Comparison of ENCODE assay signal across 11 cellular contexts in the genomic region with DNA sequence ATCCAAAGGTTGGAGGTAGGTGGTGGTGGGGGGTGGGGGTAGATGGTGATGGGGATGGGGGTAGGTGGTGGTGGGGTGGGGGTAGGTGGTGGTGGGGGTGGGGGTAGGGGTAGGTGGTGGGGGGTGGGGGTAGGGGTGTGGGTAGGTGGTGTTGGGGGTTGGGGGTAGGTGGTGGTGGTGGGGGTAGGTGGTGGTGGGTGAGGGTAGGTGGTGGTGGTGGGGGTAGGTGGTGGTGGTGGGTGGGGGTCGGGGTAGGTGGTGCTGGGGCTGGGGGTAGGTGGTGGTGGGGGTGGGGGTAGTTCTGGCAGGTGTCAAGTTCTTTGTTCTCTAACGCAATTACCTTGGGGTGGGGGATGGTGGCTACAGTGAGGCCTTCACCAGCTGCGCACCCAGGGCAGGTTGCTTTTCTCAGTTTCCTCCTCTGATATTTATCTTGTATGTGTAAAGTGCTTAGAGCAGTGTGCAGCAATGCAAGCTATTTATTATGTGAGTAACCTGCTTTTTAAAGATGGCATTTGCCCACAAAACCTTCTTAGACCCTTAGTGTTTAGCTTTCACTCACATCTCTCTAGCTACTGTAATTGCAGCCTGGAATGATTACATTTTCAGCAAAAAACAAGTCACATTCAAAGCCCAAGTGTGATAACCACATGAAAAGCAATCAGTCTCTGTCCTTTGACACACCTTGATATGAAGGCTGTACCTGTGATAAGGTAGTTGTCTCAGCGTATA. TPM values are rescaled to one million over a fixed set of nuclear protein-coding genes. Genes with fewer than 3 reads are reported as not detected.
DNase-seq lines count a peak whose midpoint lies in the region; ATAC-seq and TF ChIP-seq lines count a peak whose summit lies in the region.
"Had no signal": no experiment of that assay in that cellular context is flagged by ENCODE, and none has a peak within 500 bp of the region (broad histone marks: within the 10 kb centered on the region; RNA-seq: fewer than 3 reads in every experiment).

No MANE protein-coding gene starts in this region.

- H3K27ac Mint-ChIP-seq in activated naive CD8-positive, alpha-beta T cell treated with anti-CD3 and anti-CD28 coated beads, Interleukin-2, amount 50 U/mL, for 24 hours: peak overlapping the region; percentile 24

- H3K4me3 Mint-ChIP-seq in activated naive CD8-positive, alpha-beta T cell treated with anti-CD3 and anti-CD28 coated beads, Interleukin-2, amount 50 U/mL, for 24 hours: no peak overlapping the region

- H3K27ac ChIP-seq in thymus (ENCODE audit: low read depth) (peak overlapping the region; percentile 81), heart right ventricle (peak overlapping the region in 1 of 10 donors; percentile 5), upper lobe of left lung (no peak overlapping the region), ovary (no peak overlapping the region)
- H3K27ac ChIP-seq: BLaER1 treated with 17β-estradiol and CSF1 and Interleukin-3, amounts not matched to agents 10 nM and 100 nM had no signal

- H3K4me1 ChIP-seq in thymus (ENCODE audit: control insufficient read depth, insufficient read depth, low read length) (peaks cover 57% of the 10 kb centered on the region), heart right ventricle (peaks cover 0 to 10% (median 0%) of the 10 kb centered on the region in 9 donors), upper lobe of left lung (no peaks in the 10 kb centered on the region), ovary (ENCODE audit: insufficient read depth) (no peaks in the 10 kb centered on the region)

- intact Hi-C loops in heart right ventricle (cut with DNase I): no loop called here
- intact Hi-C loops in ovary (cut with DNase I): no loop called here

- H3K9me3 ChIP-seq in thymus (ENCODE audit: control insufficient read depth) (no peaks in the 10 kb centered on the region), heart right ventricle (no peaks in the 10 kb centered on the region), upper lobe of left lung (no peaks in the 10 kb centered on the region), ovary (no peaks in the 10 kb centered on the region)
- H3K9me3 ChIP-seq: BLaER1 treated with 17β-estradiol and CSF1 and Interleukin-3, amounts not matched to agents 10 nM and 100 nM had no signal

- H3K4me3 ChIP-seq in thymus (ENCODE audit: low read length) (no peak overlapping the region), heart right ventricle (no peak overlapping the region), upper lobe of left lung (no peak overlapping the region), ovary (no peak overlapping the region)
- H3K4me3 ChIP-seq: BLaER1 treated with 17β-estradiol and CSF1 and Interleukin-3, amounts not matched to agents 10 nM and 100 nM had no signal

- H3K36me3 ChIP-seq in thymus (ENCODE audit: control insufficient read depth, insufficient read depth) (no peaks in the 10 kb centered on the region), heart right ventricle (no peaks in the 10 kb centered on the region), upper lobe of left lung (no peaks in the 10 kb centered on the region), ovary (no peaks in the 10 kb centered on the region)
- H3K36me3 ChIP-seq: BLaER1 treated with 17β-estradiol and CSF1 and Interleukin-3, amounts not matched to agents 10 nM and 100 nM had no signal

- TF ChIP-seq EP300 in upper lobe of left lung (IDR thresholded peaks at IDR 0.05): no peak
- no peak for TF ChIP-seq EP300 in ovary (IDR thresholded peaks at IDR 0.05)

- ATAC-seq in activated naive CD8-positive, alpha-beta T cell treated with anti-CD3 and anti-CD28 coated beads, Interleukin-2, amount 50 U/mL, for 24 hours: peak; percentile 70
- no peak for ATAC-seq in heart right ventricle
- ATAC-seq in upper lobe of left lung (ENCODE audit: low FRiP score in 2 of 2): no peak
- ATAC-seq: Right ventricle myocardium inferior had no signal

- DNase-seq in stimulated activated CD4-positive, alpha-beta T cell treated with anti-CD3 and anti-CD28 coated beads, Interleukin-15, amount 100 ng/mL, for 24 hours: peak; percentile 56
- DNase-seq in stimulated activated CD4-positive, alpha-beta T cell treated with anti-CD3 and anti-CD28 coated beads, Interleukin-4, amount 100 ng/mL, for 4 hours: no peak
- DNase-seq in NCI-H510A treated with DMSO at 0.1 percent for 48 hours (lab: John Stamatoyannopoulos, UW) (peak; percentile 55), heart right ventricle (no peak), upper lobe of left lung (no peak), ovary (no peak)
- DNase-seq in activated naive CD8-positive, alpha-beta T cell treated with anti-CD3 and anti-CD28 coated beads, Interleukin-2, amount 50 U/mL, for 24 hours: no peak
- DNase-seq: NCI-H524 had no signal

- H3K4me1 Mint-ChIP-seq in activated naive CD8-positive, alpha-beta T cell treated with anti-CD3 and anti-CD28 coated beads, Interleukin-2, amount 50 U/mL, for 24 hours: peaks cover 46% of the 10 kb centered on the region

- 4% methylated on average over 4 of the region's 4 CpGs for WGBS in thymus
- WGBS in heart right ventricle, 2 donors: 46 to 68% methylated on average over 3 to 4 of the region's 4 CpGs
- WGBS in upper lobe of left lung, 2 donors: 65 to 71% methylated on average over 3 to 4 of the region's 4 CpGs
- WGBS in ovary, 3 donors: 60 to 69% (median 60%) methylated on average over 3 to 4 of the region's 4 CpGs

- no peaks in the 10 kb centered on the region for H3K36me3 Mint-ChIP-seq in activated naive CD8-positive, alpha-beta T cell treated with anti-CD3 and anti-CD28 coated beads, Interleukin-2, amount 50 U/mL, for 24 hours (ENCODE audit: low read depth)

- no peak for TF ChIP-seq CTCF in heart right ventricle (IDR thresholded peaks at IDR 0.05)
- TF ChIP-seq CTCF in upper lobe of left lung (IDR thresholded peaks at IDR 0.05): no peak
- no peak for TF ChIP-seq CTCF in ovary (IDR thresholded peaks at IDR 0.05)

- no peaks in the 10 kb centered on the region for H3K27me3 Mint-ChIP-seq in activated naive CD8-positive, alpha-beta T cell treated with anti-CD3 and anti-CD28 coated beads, Interleukin-2, amount 50 U/mL, for 24 hours

- H3K27me3 ChIP-seq in thymus (ENCODE audit: control insufficient read depth, insufficient read depth) (no peaks in the 10 kb centered on the region), heart right ventricle (peaks cover 0 to 23% (median 16%) of the 10 kb centered on the region in 7 donors), upper lobe of left lung (peaks cover 0 to 6% (median 0%) of the 10 kb centered on the region in 4 donors), ovary (no peaks in the 10 kb centered on the region)
- H3K27me3 ChIP-seq: BLaER1 treated with 17β-estradiol and CSF1 and Interleukin-3, amounts not matched to agents 10 nM and 100 nM had no signal

- no peaks in the 10 kb centered on the region for H3K9me3 Mint-ChIP-seq in activated naive CD8-positive, alpha-beta T cell treated with anti-CD3 and anti-CD28 coated beads, Interleukin-2, amount 50 U/mL, for 24 hours

- TF ChIP-seq POLR2A in upper lobe of left lung (IDR thresholded peaks at IDR 0.05): no peak
- TF ChIP-seq POLR2A in ovary (IDR thresholded peaks at IDR 0.05): no peak

RNA-seq across cellular contexts. Expression of a gene that starts 8.2 kb away (rescaled TPM):
- polyA plus RNA-seq in thymus (54.9 TPM), heart right ventricle (100 to 1,000 TPM in 1 of 2 donors, 10 to 100 TPM in 1; 25.3 to 103 TPM), ovary (10 to 100 TPM; 11.0 to 13.5 TPM)
- total RNA-seq in heart right ventricle (10 to 100 TPM; 17.5 to 34.7 (median 24.1) TPM), upper lobe of left lung (10 to 100 TPM in 4 of 6 donors, 1 to 10 TPM in 1, not detected in 1; 9.7 to 45.0 (median 16.7) TPM), ovary (10 to 100 TPM in 1 of 7 donors, 1 to 10 TPM in 6; 4.4 to 21.9 (median 8.1) TPM)

Comparison
In these comparisons a context has a peak if more than half of its experiments do, and no peak if none do; other contexts are left out.
1. DNase-seq: peak in stimulated activated CD4-positive, alpha-beta T cell treated with anti-CD3 and anti-CD28 coated beads, Interleukin-15, amount 100 ng/mL, for 24 hours (single experiment) and NCI-H510A treated with DMSO at 0.1 percent for 48 hours (single experiment); none in stimulated activated CD4-positive, alpha-beta T cell treated with anti-CD3 and anti-CD28 coated beads, Interleukin-4, amount 100 ng/mL, for 4 hours (0 of 2), activated naive CD8-positive, alpha-beta T cell treated with anti-CD3 and anti-CD28 coated beads, Interleukin-2, amount 50 U/mL, for 24 hours (single experiment), heart right ventricle (0 of 2), upper lobe of left lung (0 of 2) and ovary (0 of 5).